12 cellular contexts compared by ENCODE assay signal in the genomic region with DNA sequence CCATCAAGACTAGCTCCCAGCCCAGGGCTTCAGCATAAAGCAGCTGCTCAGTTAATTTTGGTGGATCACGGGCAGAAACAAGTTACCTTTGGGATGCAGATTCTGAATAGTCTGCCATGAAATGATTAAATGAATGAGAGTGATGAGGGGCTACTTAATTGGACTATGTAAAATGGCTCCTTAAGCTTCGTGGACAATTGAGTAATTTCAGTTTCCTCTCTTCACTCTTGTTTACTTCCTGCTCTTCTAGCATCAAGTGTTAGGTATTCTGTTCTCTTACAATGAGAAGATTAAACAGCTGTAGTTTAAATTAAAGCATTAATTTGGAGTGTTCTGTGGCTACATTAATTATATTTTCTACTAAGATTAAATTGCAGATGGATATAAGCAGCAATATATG. TPM values are rescaled to one million over a fixed set of nuclear protein-coding genes. Genes with fewer than 3 reads are reported as not detected.
DNase-seq lines count a peak whose midpoint lies in the region; ATAC-seq and TF ChIP-seq lines count a peak whose summit lies in the region.
"Had no signal": no experiment of that assay in that cellular context is flagged by ENCODE, and none has a peak within 500 bp of the region (broad histone marks: within the 10 kb centered on the region; RNA-seq: fewer than 3 reads in every experiment).

No MANE protein-coding gene starts in this region.

- TF ChIP-seq CTCF in glutamatergic neuron (IDR thresholded peaks at IDR 0.05; ENCODE audit: partially characterized antibody, unreplicated experiment) (no peak), nephron progenitor cell (IDR thresholded peaks at IDR 0.05) (no peak)

- H3K4me3 Mint-ChIP-seq in activated T-cell treated with anti-CD3 and anti-CD28 coated beads, Interleukin-2, amount 50 U/mL, for 24 hours = peak overlapping the region; percentile 12
- peak overlapping the region; percentile 49 to 68 for H3K4me3 Mint-ChIP-seq in stimulated activated naive CD8-positive, alpha-beta T cell treated with anti-CD3 and anti-CD28 coated beads, Interleukin-15, amount 100 ng/mL, for 72 hours
- H3K4me3 Mint-ChIP-seq in glutamatergic neuron (ENCODE audit: unreplicated experiment) = no peak overlapping the region
- H3K4me3 Mint-ChIP-seq in nephron progenitor cell = no peak overlapping the region

- H3K36me3 Mint-ChIP-seq in activated T-cell treated with anti-CD3 and anti-CD28 coated beads, Interleukin-2, amount 50 U/mL, for 24 hours (ENCODE audit: low read depth) = peaks cover 19% of the 10 kb centered on the region
- H3K36me3 Mint-ChIP-seq in glutamatergic neuron (ENCODE audit: unreplicated experiment) (no peaks in the 10 kb centered on the region), nephron progenitor cell (ENCODE audit: low read depth) (peaks cover 64% of the 10 kb centered on the region)

- H3K9me3 Mint-ChIP-seq in activated T-cell treated with anti-CD3 and anti-CD28 coated beads, Interleukin-2, amount 50 U/mL, for 24 hours = no peaks in the 10 kb centered on the region
- H3K9me3 Mint-ChIP-seq in stimulated activated naive CD8-positive, alpha-beta T cell treated with anti-CD3 and anti-CD28 coated beads, Interleukin-15, amount 100 ng/mL, for 72 hours = no peaks in the 10 kb centered on the region
- H3K9me3 Mint-ChIP-seq in glutamatergic neuron (ENCODE audit: unreplicated experiment) (no peaks in the 10 kb centered on the region), nephron progenitor cell (peaks cover 10% of the 10 kb centered on the region)

- peaks cover 77% of the 10 kb centered on the region for H3K4me1 Mint-ChIP-seq in activated T-cell treated with anti-CD3 and anti-CD28 coated beads, Interleukin-2, amount 50 U/mL, for 24 hours (ENCODE audit: low read depth)
- peaks cover 84% of the 10 kb centered on the region for H3K4me1 Mint-ChIP-seq in stimulated activated naive CD8-positive, alpha-beta T cell treated with anti-CD3 and anti-CD28 coated beads, Interleukin-15, amount 100 ng/mL, for 72 hours
- H3K4me1 Mint-ChIP-seq in glutamatergic neuron (ENCODE audit: low read depth, unreplicated experiment) (peaks cover 26% of the 10 kb centered on the region), nephron progenitor cell (peaks cover 48% of the 10 kb centered on the region)

- no peaks in the 10 kb centered on the region for H3K27me3 Mint-ChIP-seq in activated T-cell treated with anti-CD3 and anti-CD28 coated beads, Interleukin-2, amount 50 U/mL, for 24 hours
- H3K27me3 Mint-ChIP-seq in stimulated activated naive CD8-positive, alpha-beta T cell treated with anti-CD3 and anti-CD28 coated beads, Interleukin-15, amount 100 ng/mL, for 72 hours = no peaks in the 10 kb centered on the region
- H3K27me3 Mint-ChIP-seq in glutamatergic neuron (ENCODE audit: unreplicated experiment) = no peaks in the 10 kb centered on the region
- no peaks in the 10 kb centered on the region for H3K27me3 Mint-ChIP-seq in nephron progenitor cell (ENCODE audit: low read depth, poor library complexity)

- ATAC-seq in stimulated activated naive CD8-positive, alpha-beta T cell treated with anti-CD3 and anti-CD28 coated beads, Interleukin-15, amount 100 ng/mL, for 72 hours = no peak

- H3K27ac Mint-ChIP-seq in activated T-cell treated with anti-CD3 and anti-CD28 coated beads, Interleukin-2, amount 50 U/mL, for 24 hours = peak overlapping the region; percentile 85
- H3K27ac Mint-ChIP-seq in stimulated activated naive CD8-positive, alpha-beta T cell treated with anti-CD3 and anti-CD28 coated beads, Interleukin-15, amount 100 ng/mL, for 72 hours = peak overlapping the region; percentile 68 to 90
- no peak overlapping the region for H3K27ac Mint-ChIP-seq in glutamatergic neuron (ENCODE audit: unreplicated experiment)
- H3K27ac Mint-ChIP-seq in nephron progenitor cell = no peak overlapping the region

- DNase-seq in activated T-cell treated with anti-CD3 and anti-CD28 coated beads, Interleukin-2, amount 50 U/mL, for 24 hours = no peak
- no peak for DNase-seq in activated T-cell treated with anti-CD3 and anti-CD28 coated beads, Interleukin-2, amount 50 U/mL, for 48 hours
- peak; percentile 55 for DNase-seq in NCI-H2029 (lab: John Stamatoyannopoulos, UW)
- DNase-seq in dermis blood vessel endothelial cell = peak; percentile 44
- DNase-seq in stimulated activated naive CD8-positive, alpha-beta T cell treated with anti-CD3 and anti-CD28 coated beads, Interleukin-15, amount 100 ng/mL, for 72 hours = no peak
- no peak for DNase-seq in glutamatergic neuron
- no peak for DNase-seq in NCI-H2196 (lab: John Stamatoyannopoulos, UW; ENCODE audit: unreplicated experiment)
- DNase-seq in nephron progenitor cell = no peak
- DNase-seq: effector CD8-positive, alpha-beta T cell; PC-9; stimulated activated CD4-positive, alpha-beta T cell treated with anti-CD3 and anti-CD28 coated beads, Interleukin-2, amount 100 ng/mL, for 24 hours; substantia nigra had no signal

RNA-seq across cellular contexts. Expression of gene PIK3R1, which starts 28.1 kb away (rescaled TPM):
- total RNA-seq in dermis blood vessel endothelial cell (18.4 and 19.5 TPM in 2 replicates), glutamatergic neuron (ENCODE audit: unreplicated experiment) (49.4 TPM)

Comparison
In these comparisons a context has a peak if more than half of its experiments do, and no peak if none do; other contexts are left out.
1. DNase-seq: peak in NCI-H2029 (single experiment) and dermis blood vessel endothelial cell (single experiment); none in activated T-cell treated with anti-CD3 and anti-CD28 coated beads, Interleukin-2, amount 50 U/mL, for 24 hours (single experiment), activated T-cell treated with anti-CD3 and anti-CD28 coated beads, Interleukin-2, amount 50 U/mL, for 48 hours (0 of 2), stimulated activated naive CD8-positive, alpha-beta T cell treated with anti-CD3 and anti-CD28 coated beads, Interleukin-15, amount 100 ng/mL, for 72 hours (0 of 2), glutamatergic neuron (single experiment), NCI-H2196 (single experiment) and nephron progenitor cell (single experiment).
2. H3K27ac Mint-ChIP-seq: peak in activated T-cell treated with anti-CD3 and anti-CD28 coated beads, Interleukin-2, amount 50 U/mL, for 24 hours (single experiment) and stimulated activated naive CD8-positive, alpha-beta T cell treated with anti-CD3 and anti-CD28 coated beads, Interleukin-15, amount 100 ng/mL, for 72 hours (2 of 2); none in glutamatergic neuron (single experiment) and nephron progenitor cell (single experiment).
3. H3K4me3 Mint-ChIP-seq: peak in activated T-cell treated with anti-CD3 and anti-CD28 coated beads, Interleukin-2, amount 50 U/mL, for 24 hours (single experiment) and stimulated activated naive CD8-positive, alpha-beta T cell treated with anti-CD3 and anti-CD28 coated beads, Interleukin-15, amount 100 ng/mL, for 72 hours (2 of 2); none in glutamatergic neuron (single experiment) and nephron progenitor cell (single experiment).